8 cellular contexts compared by ENCODE assay signal in the genomic region with DNA sequence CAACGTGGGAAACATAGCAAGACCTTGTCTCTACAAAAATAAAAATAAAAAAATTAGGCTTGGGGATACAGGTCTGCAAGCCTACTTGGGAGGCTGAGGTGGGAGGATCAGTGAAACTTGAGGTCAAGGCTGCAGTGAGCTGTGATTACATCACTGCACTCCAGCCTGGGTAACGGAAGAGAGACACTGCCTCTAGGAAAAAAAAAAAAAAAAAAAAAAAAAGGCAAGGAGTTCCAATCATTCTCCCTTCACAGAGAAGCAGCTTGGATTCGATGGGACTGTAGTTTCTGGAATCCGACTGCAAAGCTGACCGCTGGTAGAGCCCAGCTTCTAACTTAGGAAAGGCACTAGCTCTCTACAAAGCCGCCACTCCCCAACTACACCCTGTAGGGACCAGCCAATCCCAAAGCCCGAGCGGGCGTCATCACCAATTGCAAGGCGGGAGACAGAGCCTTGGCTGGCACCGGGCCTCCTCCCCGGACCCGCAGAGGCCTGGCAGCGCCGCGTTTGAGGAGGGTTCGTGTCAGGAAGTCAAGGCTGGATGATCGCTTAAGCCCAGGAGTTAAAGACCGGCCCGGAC.
DNase-seq lines count a peak whose midpoint lies in the region; ATAC-seq and TF ChIP-seq lines count a peak whose summit lies in the region.

No MANE protein-coding gene starts in this region.

- TF ChIP-seq CTCF in GM13976 (IDR thresholded peaks at IDR 0.05; ENCODE audit: borderline replicate concordance, control extremely low read depth, extremely low read depth, insufficient read depth, missing control alignments) (no peak), retinal pigment epithelial cell (conservative IDR thresholded peaks at IDR 0.05; ENCODE audit: low read depth, low read length) (no peak)

- DNase-seq in GM13976 (ENCODE audit: low spot score) (peak; percentile 81), NCI-H146 treated with DMSO at 0.1 percent for 48 hours (lab: John Stamatoyannopoulos, UW; ENCODE audit: unreplicated experiment) (peak; percentile 77), T-helper 22 cell (ENCODE audit: low read depth) (peak; percentile 78), astrocyte of the hippocampus (ENCODE audit: low read depth, low spot score) (peak; percentile 92), hippocampal formation (lab: John Stamatoyannopoulos, UW) (peak; percentile 93 to 95), retinal pigment epithelial cell (ENCODE audit: low read depth) (peak; percentile 74), NCI-H82 treated with DMSO at 0.1 percent for 48 hours (lab: John Stamatoyannopoulos, UW; ENCODE audit: unreplicated experiment) (no peak)

- H3K4me3 ChIP-seq in retinal pigment epithelial cell (ENCODE audit: low read length) = peak overlapping the region; percentile 63

- in situ Hi-C loops in GM13976 (cut with MboI; ENCODE audit: low sequenced_read_pairs, unreplicated experiment) = no loop called here

- peak; percentile 32 for ATAC-seq in HG02870 (IDR thresholded peaks at IDR 0.05; ENCODE audit: unreplicated experiment)
